Comparison of ENCODE assay signal across 8 cellular contexts in genomic region chr2:152175368-152176112, GRCh38. TPM values are rescaled to one million over a fixed set of nuclear protein-coding genes. Genes with fewer than 3 reads are reported as not detected.
DNase-seq lines count a peak whose midpoint lies in the region; ATAC-seq, FAIRE-seq and TF ChIP-seq lines count a peak whose summit lies in the region.

STAM2 (minus strand) TSS chr2:152175763; CDS start chr2:152175642, 121 bp downstream.

- H3K4me3 ChIP-seq in H1 (ENCODE audit: extremely low read depth in 1 of 4, insufficient read depth in 2 of 4, low read depth in 3 of 4, low read length in 4 of 4) (peak within 1 kb of the TSS; percentile 64 to 95 (median 89)), mesenchymal stem cell (ENCODE audit: insufficient read depth in 1 of 2, low read depth in 1 of 2, low read length in 2 of 2) (peak within 1 kb of the TSS; percentile 90 to 92)

- TSS peak; percentile 90 for BruUV-seq in Calu3 (replicated peaks; lab: Mats Ljungman, UMichigan)

- intact Hi-C loops in Calu3 (cut with micrococcal nuclease; ENCODE audit: unreplicated experiment): loop anchor here (1.0 to 5.0 kb wide), 3 partner anchors 138 to 460 kb away; partner anchors contain the start of gene FMNL2

- DNase-seq in Calu3 (peak; percentile 96), HT1080 (ENCODE audit: low read depth) (peak; percentile 92), NOMO-1 treated with dmso at 0.1 percent for 144 hours (lab: John Stamatoyannopoulos, UW; ENCODE audit: unreplicated experiment) (peak; percentile 86), H1 (ENCODE audit: low read depth in 1 of 2, low spot score in 2 of 2) (peak; percentile 80 to 98), mesenchymal stem cell (peak; percentile 94)
- peak; percentile 78 to 96 (median 92) for DNase-seq in activated CD8-positive, alpha-beta memory T cell treated with anti-CD3 and anti-CD28 coated beads for 48 hours (ENCODE audit: low read depth in 2 of 3, low spot score in 2 of 3)
- peak; percentile 86 for DNase-seq in stimulated activated CD8-positive, alpha-beta memory T cell treated with anti-CD3 and anti-CD28 coated beads, Interleukin-12 subunit alpha, Interleukin-12 subunit beta, amount 100 ng/mL, for 4 hours (ENCODE audit: low read depth)

- H4K91ac ChIP-seq in H1 (replicated peaks; ENCODE audit: insufficient read length, low read length) (peak within 1 kb of the TSS; percentile 99), mesenchymal stem cell (ENCODE audit: low read length) (peak within 1 kb of the TSS; percentile 93)

- H3K4me3 Mint-ChIP-seq in Calu3 (ENCODE audit: low read depth, unreplicated experiment): peak within 1 kb of the TSS; percentile 81

- H3K9ac ChIP-seq in H1 (replicated peaks in 1 of 4; ENCODE audit: extremely low read depth in 1 of 4, low read depth in 3 of 4, low read length in 3 of 4) (peak within 1 kb of the TSS; percentile 66 to 94 (median 86)), mesenchymal stem cell (ENCODE audit: low read length) (peak within 1 kb of the TSS; percentile 97)

- CTCF ChIA-PET in Calu3 (lab: Charles Lee) (interaction anchor here (0.9 to 2.0 kb wide), 6 partner anchors 12 to 460 kb away, joined by 3 to 20 read pairs (median 3); no protein-coding TSS in a partner anchor), H1 (lab: Charles Lee; ENCODE audit: partially characterized antibody) (interaction anchor here (0.5 to 5.9 kb wide), 33 partner anchors 9 to 494 kb away, joined by 3 to 30 read pairs (median 4); partner anchors contain the start of gene NEB)

- no peaks in the 10 kb centered on the region for H4K20me1 ChIP-seq in H1 (replicated peaks in 1 of 2; ENCODE audit: control insufficient read depth in 1 of 2, insufficient read depth in 2 of 2, low read length in 2 of 2)

- no peaks in the 10 kb centered on the region for H3K27me3 Mint-ChIP-seq in Calu3 (ENCODE audit: unreplicated experiment)

- no peak for TF ChIP-seq EP300 in H1 (IDR thresholded peaks at IDR 0.05; ENCODE audit: borderline replicate concordance in 1 of 2, low read depth in 2 of 2, low read length in 2 of 2)

- H3K4me1 Mint-ChIP-seq in Calu3 (ENCODE audit: low read depth, unreplicated experiment): peaks cover 19% of the 10 kb centered on the region

- H3K79me1 ChIP-seq in H1 (ENCODE audit: low read depth, low read length) (peaks cover 1% of the 10 kb centered on the region; the same call in 1 of the 2 replicates), mesenchymal stem cell (replicated peaks; ENCODE audit: low read length, poor library complexity, severe bottlenecking) (peaks cover 2% of the 10 kb centered on the region)

- peaks cover 0 to 4% (median 0%) of the 10 kb centered on the region in 4 experiments; a peak in 1 of 7 replicates for H3K4me1 ChIP-seq in H1 (replicated peaks in 1 of 4; ENCODE audit: control insufficient read depth in 3 of 4, insufficient read depth in 4 of 4, low read length in 3 of 4)
- no peaks in the 10 kb centered on the region for H3K4me1 ChIP-seq in mesenchymal stem cell (ENCODE audit: control insufficient read depth, insufficient read depth, low read depth, low read length)

- H2BK12ac ChIP-seq in H1 (ENCODE audit: low read depth, low read length) (peak within 1 kb of the TSS; percentile 30; the same call in 1 of the 2 replicates), mesenchymal stem cell (ENCODE audit: low read length in 2 of 2) (peak within 1 kb of the TSS in 1 of 2 experiments; percentile 86)

- peak within 1 kb of the TSS; percentile 99 for H3K18ac ChIP-seq in H1 (ENCODE audit: extremely low read depth, low read length)
- peak within 1 kb of the TSS; percentile 96 to 100 for H3K18ac ChIP-seq in mesenchymal stem cell (ENCODE audit: low read depth in 1 of 2, low read length in 2 of 2)

- no peaks in the 10 kb centered on the region for H3K36me3 ChIP-seq in H1 (ENCODE audit: control insufficient read depth in 2 of 4, insufficient read depth in 4 of 4, low read length in 3 of 4)
- no peaks in the 10 kb centered on the region for H3K36me3 ChIP-seq in mesenchymal stem cell (ENCODE audit: control insufficient read depth in 1 of 2, insufficient read depth in 2 of 2, low read depth in 1 of 2, low read length in 2 of 2)

- peak; percentile 73 for ATAC-seq in GM21360 (IDR thresholded peaks at IDR 0.05; ENCODE audit: unreplicated experiment)

- H3K4me2 ChIP-seq in H1 (ENCODE audit: insufficient read depth in 1 of 2, low read depth in 2 of 2, low read length in 2 of 2) (peak within 1 kb of the TSS; percentile 47 to 77), mesenchymal stem cell (ENCODE audit: low read length, poor library complexity, severe bottlenecking) (peak within 1 kb of the TSS; percentile 87)

- POLR2A ChIA-PET in H1 (lab: Charles Lee; ENCODE audit: partially characterized antibody): interaction anchor here (0.7 to 1.1 kb wide), 7 partner anchors 19 to 461 kb away, joined by 3 to 4 read pairs (median 3); no protein-coding TSS in a partner anchor

- H3K23ac ChIP-seq in H1 (ENCODE audit: insufficient read length) (no peak within 1 kb of the TSS), mesenchymal stem cell (ENCODE audit: low read length in 2 of 2) (peak within 1 kb of the TSS in 1 of 2 experiments; percentile 97)

- peak within 1 kb of the TSS; percentile 46 for H3K4ac ChIP-seq in H1 (replicated peaks; ENCODE audit: insufficient read length, low read depth, low read length)
- peak within 1 kb of the TSS; percentile 83 to 97 for H3K4ac ChIP-seq in mesenchymal stem cell (ENCODE audit: low read depth in 1 of 2, low read length in 2 of 2)

- H4K8ac ChIP-seq in H1 (ENCODE audit: extremely low read depth, insufficient read depth, low read length) (peak within 1 kb of the TSS; percentile 99), mesenchymal stem cell (ENCODE audit: low read length) (peak within 1 kb of the TSS; percentile 92)

- peak within 1 kb of the TSS; percentile 96 for H3K27ac Mint-ChIP-seq in Calu3 (ENCODE audit: unreplicated experiment)

- peaks cover 2% of the 10 kb centered on the region; the same call in 1 of the 2 replicates for H3K23me2 ChIP-seq in H1 (ENCODE audit: low read depth, low read length)

- peak within 1 kb of the TSS; percentile 98 for H3K56ac ChIP-seq in H1 (replicated peaks; ENCODE audit: insufficient read length, low read depth, low read length)

- H2AK5ac ChIP-seq in H1 (ENCODE audit: low read depth, low read length): no peak within 1 kb of the TSS
- no peak within 1 kb of the TSS for H2AK5ac ChIP-seq in mesenchymal stem cell (ENCODE audit: low read length, severe bottlenecking)

- H3K14ac ChIP-seq in H1 (ENCODE audit: insufficient read length) (no peak within 1 kb of the TSS), mesenchymal stem cell (ENCODE audit: low read length in 2 of 2) (peak within 1 kb of the TSS in 1 of 2 experiments; percentile 99)

- H3K27ac ChIP-seq in H1 (ENCODE audit: low read depth, low read length) (peak within 1 kb of the TSS; percentile 97), mesenchymal stem cell (ENCODE audit: low read length, poor library complexity, severe bottlenecking) (peak within 1 kb of the TSS; percentile 99)

- 2% methylated on average over 71 of the region's 72 CpGs; no CpG with 5 or more reads in 1 of the 2 experiments for WGBS in H1 (ENCODE audit: extremely low coverage in 1 of 2, insufficient coverage in 1 of 2, insufficient read length in 1 of 2, insufficient replicate concordance in 2 of 2, low coverage in 1 of 2, low lambda C conversion rate in 2 of 2, missing lambda C conversion rate in 1 of 2), 2 experiments
- under 1% methylated on average over 70 of the region's 72 CpGs for WGBS in mesenchymal stem cell

- TF ChIP-seq POLR2A in H1 (IDR thresholded peaks at IDR 0.05; ENCODE audit: control extremely low read depth in 1 of 2, low read depth in 2 of 2, low read length in 2 of 2): peak in 1 of 2 experiments; percentile 70; a peak in 2 of 3 replicates

- H3K9me3 Mint-ChIP-seq in Calu3 (ENCODE audit: low read depth, unreplicated experiment): peaks cover under 1% of the 10 kb centered on the region

- TF ChIP-seq CTCF in Calu3 (IDR thresholded peaks at IDR 0.05; ENCODE audit: unreplicated experiment): peak; percentile 93
- TF ChIP-seq CTCF in H1 (IDR thresholded peaks at IDR 0.05; ENCODE audit: control extremely low read depth in 1 of 3, insufficient read depth in 1 of 3, low read depth in 1 of 3, low read length in 3 of 3): peak; percentile 89 to 93 (median 89)

- H3K79me2 ChIP-seq in H1 (ENCODE audit: control insufficient read depth in 1 of 2, insufficient read depth in 2 of 2, low read length in 2 of 2): peaks cover 0 to 12% of the 10 kb centered on the region in 2 experiments; a peak in 1 of 4 replicates

- peak; percentile 95 to 96 for TF ChIP-seq RAD21 in H1 (IDR thresholded peaks at IDR 0.05 in 1 of 2, conservative IDR thresholded peaks at IDR 0.05 in 1 of 2; ENCODE audit: low read depth in 2 of 2, low read length in 2 of 2)

- H2BK5ac ChIP-seq in H1 (ENCODE audit: low read depth, low read length): peak within 1 kb of the TSS; percentile 97
- H2BK5ac ChIP-seq in mesenchymal stem cell (ENCODE audit: low read depth, low read length, poor library complexity, severe bottlenecking): peak within 1 kb of the TSS; percentile 100

- H3K36me3 Mint-ChIP-seq in Calu3 (ENCODE audit: insufficient read depth, unreplicated experiment): peaks cover 23% of the 10 kb centered on the region

- H2BK15ac ChIP-seq in H1 (ENCODE audit: low read length) (0 out of 2 replicates have a peak within 1 kb of the TSS, but pooled peaks have one; percentile 98), mesenchymal stem cell (ENCODE audit: low read depth, poor library complexity, severe bottlenecking) (peak within 1 kb of the TSS; percentile 92)

- H3K27me3 ChIP-seq in H1 (replicated peaks in 1 of 4; ENCODE audit: control insufficient read depth in 3 of 4, extremely low read depth in 1 of 4, insufficient read depth in 3 of 4, low read length in 3 of 4): 0 out of 7 replicates have a peak, but pooled peaks cover 0 to 2% (median under 1%) of the 10 kb centered on the region in 4 experiments
- H3K27me3 ChIP-seq in mesenchymal stem cell (ENCODE audit: control insufficient read depth in 1 of 2, insufficient read depth in 1 of 2, low read length in 2 of 2): no peaks in the 10 kb centered on the region

- peaks cover 0 to 4% of the 10 kb centered on the region in 2 experiments; a peak in 1 of 4 replicates for H3K9me3 ChIP-seq in H1 (ENCODE audit: insufficient read depth in 2 of 2, low read depth in 1 of 2, low read length in 1 of 2)
- H3K9me3 ChIP-seq in mesenchymal stem cell (ENCODE audit: control insufficient read depth, low read length): no peaks in the 10 kb centered on the region

- H2AFZ ChIP-seq in H1 (ENCODE audit: low read length) (peak within 1 kb of the TSS; percentile 97), mesenchymal stem cell (ENCODE audit: low read depth, low read length) (peak within 1 kb of the TSS; percentile 97)

- FAIRE-seq in H1 (lab: Jason Lieb, UNC): no peak

- H2BK120ac ChIP-seq in H1 (replicated peaks; ENCODE audit: low read depth, low read length) (peak within 1 kb of the TSS; percentile 80), mesenchymal stem cell (ENCODE audit: low read depth, low read length) (peak within 1 kb of the TSS; percentile 98)

- H4K5ac ChIP-seq in H1 (ENCODE audit: insufficient read length, low read depth, low read length): peak within 1 kb of the TSS; percentile 98

- H2BK20ac ChIP-seq in H1 (ENCODE audit: low read length): no peak within 1 kb of the TSS

RNA-seq across cellular contexts. Expression of gene STAM2, which starts in this region (rescaled TPM):
- total RNA-seq in Calu3 (2022): 28.7 and 28.8 TPM in 2 replicates
- 19.7 and 20.2 TPM in 2 replicates for total RNA-seq in HT1080 (2014; rRNA removed; shearing (Covaris generic))
- polyA plus RNA-seq in HT1080 (2015; cell fraction: cytosol; rRNA removed): 16.8 and 17.9 TPM in 2 replicates
- 19.5 and 24.7 TPM in 2 replicates for polyA plus RNA-seq in HT1080 (2015; cell fraction: nucleus; rRNA removed)
- 9.4 and 9.9 TPM in 2 replicates for total RNA-seq in H1 (2021; fragmentation: NEBNext Ultra II Directional; extraction: Animal tissue kit (Norgen Biotek cat#: 25700))
- polyA plus RNA-seq in H1 (2011; rRNA removed): 3.2 and 5.4 TPM in 2 replicates
- polyA plus RNA-seq in H1 (2011; cell fraction: cytosol; rRNA removed): 4.0 TPM
- polyA plus RNA-seq in H1 (2011; cell fraction: nucleus; rRNA removed): 4.9 TPM
- polyA plus RNA-seq in H1 (2012, experiment 1 of 2): 4.0 to 4.9 TPM (median 4.5 TPM) in 4 replicates
- polyA plus RNA-seq in H1 (2012, experiment 2 of 2): 0.26 TPM
- polyA plus RNA-seq in H1 (2013, experiment 1 of 2): 5.7 TPM
- 5.8 TPM for polyA plus RNA-seq in H1 (2013, experiment 2 of 2)
- 9.8 and 12.2 TPM in 2 replicates for polyA minus RNA-seq in H1 (2011; rRNA and poly(A)+ RNA removed)
- polyA minus RNA-seq in H1 (2011; cell fraction: cytosol; rRNA and poly(A)+ RNA removed): 8.8 TPM
- 9.9 TPM for polyA minus RNA-seq in H1 (2011; cell fraction: nucleus; rRNA and poly(A)+ RNA removed)
- 18.9 TPM for polyA plus RNA-seq in mesenchymal stem cell (2013, experiment 1 of 2)
- polyA plus RNA-seq in mesenchymal stem cell (2013, experiment 2 of 2): 20.5 TPM

Comparison
In these comparisons a context has a peak if more than half of its experiments do, and no peak if none do; other contexts are left out.
1. Peak in every context shown above with its lines: DNase-seq, ATAC-seq, H3K4me3 ChIP-seq and H3K27ac ChIP-seq.